In the genomic region with DNA sequence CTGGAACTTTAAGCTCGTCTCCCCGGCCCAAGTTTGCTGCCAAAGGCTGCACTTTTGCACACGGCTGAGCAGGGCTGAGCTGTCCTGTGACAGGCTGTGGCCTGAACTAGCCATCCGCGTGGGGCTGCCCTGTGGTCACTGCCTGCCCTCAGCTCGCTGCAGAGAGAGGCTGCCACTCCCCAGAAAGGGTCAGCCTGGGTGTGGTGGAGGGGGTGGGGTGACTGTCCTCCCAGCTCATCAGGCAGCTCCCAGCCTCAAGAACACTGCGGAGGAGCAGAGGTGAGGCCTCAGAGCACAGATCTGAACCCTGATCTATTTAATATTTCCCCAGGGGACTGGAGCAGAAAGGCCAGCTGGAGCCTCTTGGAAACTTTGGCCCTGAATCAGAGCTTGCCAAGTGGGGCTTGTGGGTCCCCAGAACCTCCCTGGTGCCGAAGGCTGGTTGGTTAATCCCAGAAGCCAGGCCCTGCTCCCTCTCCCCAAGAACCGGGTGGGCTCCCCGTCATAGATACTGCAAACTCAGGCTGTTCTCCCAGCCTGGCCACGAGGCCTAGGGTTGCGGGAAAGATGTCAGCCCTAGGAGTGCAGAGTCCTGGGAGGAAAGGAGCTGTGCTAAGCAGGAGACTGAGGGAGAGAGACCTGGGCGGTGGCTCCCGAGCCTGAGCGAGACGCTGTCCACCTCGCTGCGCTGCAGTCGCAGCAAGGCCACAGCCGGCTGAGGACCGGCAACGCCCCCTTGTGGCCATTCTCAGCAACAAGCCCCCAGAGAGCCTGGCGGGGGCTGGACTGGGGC, we compare ENCODE assay signal across 1 cellular context.
TF ChIP-seq lines count a peak whose summit lies in the region.

No MANE protein-coding gene starts in this region.

TF ChIP-seq in K562, 482 proteins besides CTCF, POLR2A, EP300 and RAD21 (continued from another document and continues in another):
- TF ChIP-seq, protein P1, sequence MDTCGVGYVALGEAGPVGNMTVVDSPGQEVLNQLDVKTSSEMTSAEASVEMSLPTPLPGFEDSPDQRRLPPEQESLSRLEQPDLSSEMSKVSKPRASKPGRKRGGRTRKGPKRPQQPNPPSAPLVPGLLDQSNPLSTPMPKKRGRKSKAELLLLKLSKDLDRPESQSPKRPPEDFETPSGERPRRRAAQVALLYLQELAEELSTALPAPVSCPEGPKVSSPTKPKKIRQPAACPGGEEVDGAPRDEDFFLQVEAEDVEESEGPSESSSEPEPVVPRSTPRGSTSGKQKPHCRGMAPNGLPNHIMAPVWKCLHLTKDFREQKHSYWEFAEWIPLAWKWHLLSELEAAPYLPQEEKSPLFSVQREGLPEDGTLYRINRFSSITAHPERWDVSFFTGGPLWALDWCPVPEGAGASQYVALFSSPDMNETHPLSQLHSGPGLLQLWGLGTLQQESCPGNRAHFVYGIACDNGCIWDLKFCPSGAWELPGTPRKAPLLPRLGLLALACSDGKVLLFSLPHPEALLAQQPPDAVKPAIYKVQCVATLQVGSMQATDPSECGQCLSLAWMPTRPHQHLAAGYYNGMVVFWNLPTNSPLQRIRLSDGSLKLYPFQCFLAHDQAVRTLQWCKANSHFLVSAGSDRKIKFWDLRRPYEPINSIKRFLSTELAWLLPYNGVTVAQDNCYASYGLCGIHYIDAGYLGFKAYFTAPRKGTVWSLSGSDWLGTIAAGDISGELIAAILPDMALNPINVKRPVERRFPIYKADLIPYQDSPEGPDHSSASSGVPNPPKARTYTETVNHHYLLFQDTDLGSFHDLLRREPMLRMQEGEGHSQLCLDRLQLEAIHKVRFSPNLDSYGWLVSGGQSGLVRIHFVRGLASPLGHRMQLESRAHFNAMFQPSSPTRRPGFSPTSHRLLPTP (IDR thresholded peaks at IDR 0.05; ENCODE audit: borderline replicate concordance, extremely low read depth, insufficient read length): no peak
- TF ChIP-seq ZNF76 (CRISPR knock-in tag; IDR thresholded peaks at IDR 0.05; ENCODE audit: borderline replicate concordance) (peak; percentile 58; the same call in 1 of the 2 replicates), ZNF644 (tag; IDR thresholded peaks at IDR 0.05; ENCODE audit: low read depth) (peak; percentile 36; the same call in 1 of the 2 replicates), ATF7 (IDR thresholded peaks at IDR 0.05) (0 out of 2 replicates have a peak, but pooled peaks have one; percentile 25), ZNF24 (IDR thresholded peaks at IDR 0.05) (peak; percentile 55; the same call in 1 of the 2 replicates), BDP1 (IDR thresholded peaks at IDR 0.05; ENCODE audit: insufficient read depth, insufficient read length) (no peak), NRF1 (conservative IDR thresholded peaks at IDR 0.05 in 1 of 2, IDR thresholded peaks at IDR 0.05 in 1 of 2) (peak in 1 of 2 experiments; percentile 47; a peak in 2 of 4 replicates), DMBX1 (CRISPR knock-in tag; IDR thresholded peaks at IDR 0.05; ENCODE audit: borderline replicate concordance) (peak; percentile 33; the same call in 1 of the 2 replicates), MEF2D (tag; conservative IDR thresholded peaks at IDR 0.05; ENCODE audit: low read depth) (0 out of 2 replicates have a peak, but pooled peaks have one; percentile 19), NBN (IDR thresholded peaks at IDR 0.05; ENCODE audit: low read depth) (0 out of 2 replicates have a peak, but pooled peaks have one; percentile 32), ASH1L (IDR thresholded peaks at IDR 0.05; ENCODE audit: borderline replicate concordance, low read depth, partially characterized antibody) (no peak), SOX6 (IDR thresholded peaks at IDR 0.05) (0 out of 2 replicates have a peak, but pooled peaks have one; percentile 13), MTF1 (CRISPR knock-in tag; IDR thresholded peaks at IDR 0.05; ENCODE audit: borderline replicate concordance) (peak; percentile 70; the same call in 1 of the 2 replicates), NCOA1 (IDR thresholded peaks at IDR 0.05; ENCODE audit: low read depth) (no peak), TEAD4 (IDR thresholded peaks at IDR 0.05; ENCODE audit: low read length) (0 out of 2 replicates have a peak, but pooled peaks have one; percentile 7), TEAD4 (CRISPR knock-in tag; IDR thresholded peaks at IDR 0.05; ENCODE audit: borderline replicate concordance) (no peak), NR3C1 (CRISPR knock-in tag; IDR thresholded peaks at IDR 0.05) (0 out of 2 replicates have a peak, but pooled peaks have one; percentile 70), MTA3 (IDR thresholded peaks at IDR 0.05; ENCODE audit: borderline replicate concordance) (peak; percentile 34; the same call in 1 of the 2 replicates), OTX1 (CRISPR knock-in tag; IDR thresholded peaks at IDR 0.05) (peak; percentile 56; the same call in 1 of the 2 replicates), EGR1 (conservative IDR thresholded peaks at IDR 0.05) (peak; percentile 37), EP400 (IDR thresholded peaks at IDR 0.05) (peak; percentile 25; the same call in 1 of the 2 replicates), ZNF384 (IDR thresholded peaks at IDR 0.05; ENCODE audit: low read depth, low read length) (peak; percentile 59), JUNB (CRISPR knock-in tag; conservative IDR thresholded peaks at IDR 0.05) (no peak), ZNF764 (CRISPR knock-in tag; IDR thresholded peaks at IDR 0.05; ENCODE audit: low read depth) (peak; percentile 23; the same call in 1 of the 2 replicates), POLR2G (IDR thresholded peaks at IDR 0.05; ENCODE audit: low read depth, low read length) (peak; percentile 44; the same call in 1 of the 2 replicates), SIN3A (IDR thresholded peaks at IDR 0.05; ENCODE audit: borderline replicate concordance in 2 of 2, control insufficient read depth in 1 of 2, low read depth in 2 of 2, low read length in 2 of 2) (no peak), MAFK (IDR thresholded peaks at IDR 0.05; ENCODE audit: low read length) (0 out of 2 replicates have a peak, but pooled peaks have one; percentile 13), ARID1B (IDR thresholded peaks at IDR 0.05) (peak; percentile 17; the same call in 1 of the 2 replicates), TARDBP (IDR thresholded peaks at IDR 0.05) (peak; percentile 81; the same call in 1 of the 2 replicates), PTBP1 (IDR thresholded peaks at IDR 0.05; ENCODE audit: low read depth, low read length) (no peak), ZFP36 (IDR thresholded peaks at IDR 0.05; ENCODE audit: low read depth, low read length, partially characterized antibody) (peak; percentile 35), ZNF41 (CRISPR knock-in tag; conservative IDR thresholded peaks at IDR 0.05) (no peak; the same call in 1 of the 2 replicates), STAG1 (CRISPR knock-in tag; IDR thresholded peaks at IDR 0.05; ENCODE audit: borderline replicate concordance) (peak; percentile 97), SRSF7 (optimal IDR thresholded peaks at IDR 0.05; ENCODE audit: low read depth, low read length) (no peak), ZBTB17 (CRISPR knock-in tag; IDR thresholded peaks at IDR 0.05) (peak; percentile 66; the same call in 1 of the 2 replicates), ZKSCAN1 (IDR thresholded peaks at IDR 0.05; ENCODE audit: low read depth, low read length) (peak; percentile 68; the same call in 1 of the 2 replicates), ATF1 (CRISPR knock-in tag; IDR thresholded peaks at IDR 0.05) (no peak), ATF1 (tag; IDR thresholded peaks at IDR 0.05) (peak; percentile 43; the same call in 1 of the 2 replicates), ZKSCAN8 (CRISPR knock-in tag; IDR thresholded peaks at IDR 0.05) (0 out of 2 replicates have a peak, but pooled peaks have one; percentile 18)
- TF ChIP-seq, protein P2, sequence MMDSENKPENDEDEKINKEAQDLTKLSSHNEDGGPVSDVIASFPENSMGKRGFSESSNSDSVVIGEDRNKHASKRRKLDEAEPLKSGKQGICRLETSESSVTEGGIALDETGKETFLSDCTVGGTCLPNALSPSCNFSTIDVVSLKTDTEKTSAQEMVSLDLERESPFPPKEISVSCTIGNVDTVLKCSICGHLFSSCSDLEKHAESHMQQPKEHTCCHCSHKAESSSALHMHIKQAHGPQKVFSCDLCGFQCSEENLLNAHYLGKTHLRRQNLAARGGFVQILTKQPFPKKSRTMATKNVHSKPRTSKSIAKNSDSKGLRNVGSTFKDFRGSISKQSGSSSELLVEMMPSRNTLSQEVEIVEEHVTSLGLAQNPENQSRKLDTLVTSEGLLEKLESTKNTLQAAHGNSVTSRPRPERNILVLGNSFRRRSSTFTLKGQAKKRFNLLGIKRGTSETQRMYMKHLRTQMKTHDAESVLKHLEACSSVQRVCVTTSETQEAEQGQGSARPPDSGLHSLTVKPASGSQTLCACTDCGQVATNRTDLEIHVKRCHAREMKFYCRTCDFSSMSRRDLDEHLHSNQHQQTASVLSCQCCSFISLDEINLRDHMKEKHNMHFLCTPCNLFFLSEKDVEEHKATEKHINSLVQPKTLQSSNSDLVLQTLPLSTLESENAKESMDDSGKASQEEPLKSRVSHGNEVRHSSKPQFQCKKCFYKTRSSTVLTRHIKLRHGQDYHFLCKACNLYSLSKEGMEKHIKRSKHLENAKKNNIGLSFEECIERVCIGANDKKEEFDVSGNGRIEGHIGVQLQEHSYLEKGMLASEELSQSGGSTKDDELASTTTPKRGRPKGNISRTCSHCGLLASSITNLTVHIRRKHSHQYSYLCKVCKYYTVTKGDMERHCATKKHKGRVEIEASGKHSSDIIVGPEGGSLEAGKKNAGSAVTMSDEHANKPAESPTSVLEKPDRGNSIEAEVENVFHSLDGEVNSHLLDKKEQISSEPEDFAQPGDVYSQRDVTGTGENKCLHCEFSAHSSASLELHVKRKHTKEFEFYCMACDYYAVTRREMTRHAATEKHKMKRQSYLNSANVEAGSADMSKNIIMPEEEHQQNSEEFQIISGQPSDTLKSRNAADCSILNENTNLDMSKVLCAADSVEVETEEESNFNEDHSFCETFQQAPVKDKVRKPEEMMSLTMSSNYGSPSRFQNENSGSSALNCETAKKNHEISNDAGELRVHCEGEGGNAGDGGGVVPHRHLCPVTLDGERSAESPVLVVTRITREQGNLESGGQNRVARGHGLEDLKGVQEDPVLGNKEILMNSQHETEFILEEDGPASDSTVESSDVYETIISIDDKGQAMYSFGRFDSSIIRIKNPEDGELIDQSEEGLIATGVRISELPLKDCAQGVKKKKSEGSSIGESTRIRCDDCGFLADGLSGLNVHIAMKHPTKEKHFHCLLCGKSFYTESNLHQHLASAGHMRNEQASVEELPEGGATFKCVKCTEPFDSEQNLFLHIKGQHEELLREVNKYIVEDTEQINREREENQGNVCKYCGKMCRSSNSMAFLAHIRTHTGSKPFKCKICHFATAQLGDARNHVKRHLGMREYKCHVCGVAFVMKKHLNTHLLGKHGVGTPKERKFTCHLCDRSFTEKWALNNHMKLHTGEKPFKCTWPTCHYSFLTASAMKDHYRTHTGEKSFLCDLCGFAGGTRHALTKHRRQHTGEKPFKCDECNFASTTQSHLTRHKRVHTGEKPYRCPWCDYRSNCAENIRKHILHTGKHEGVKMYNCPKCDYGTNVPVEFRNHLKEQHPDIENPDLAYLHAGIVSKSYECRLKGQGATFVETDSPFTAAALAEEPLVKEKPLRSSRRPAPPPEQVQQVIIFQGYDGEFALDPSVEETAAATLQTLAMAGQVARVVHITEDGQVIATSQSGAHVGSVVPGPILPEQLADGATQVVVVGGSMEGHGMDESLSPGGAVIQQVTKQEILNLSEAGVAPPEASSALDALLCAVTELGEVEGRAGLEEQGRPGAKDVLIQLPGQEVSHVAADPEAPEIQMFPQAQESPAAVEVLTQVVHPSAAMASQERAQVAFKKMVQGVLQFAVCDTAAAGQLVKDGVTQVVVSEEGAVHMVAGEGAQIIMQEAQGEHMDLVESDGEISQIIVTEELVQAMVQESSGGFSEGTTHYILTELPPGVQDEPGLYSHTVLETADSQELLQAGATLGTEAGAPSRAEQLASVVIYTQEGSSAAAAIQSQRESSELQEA (IDR thresholded peaks at IDR 0.05; ENCODE audit: low read depth): no peak
- TF ChIP-seq, protein P3, sequence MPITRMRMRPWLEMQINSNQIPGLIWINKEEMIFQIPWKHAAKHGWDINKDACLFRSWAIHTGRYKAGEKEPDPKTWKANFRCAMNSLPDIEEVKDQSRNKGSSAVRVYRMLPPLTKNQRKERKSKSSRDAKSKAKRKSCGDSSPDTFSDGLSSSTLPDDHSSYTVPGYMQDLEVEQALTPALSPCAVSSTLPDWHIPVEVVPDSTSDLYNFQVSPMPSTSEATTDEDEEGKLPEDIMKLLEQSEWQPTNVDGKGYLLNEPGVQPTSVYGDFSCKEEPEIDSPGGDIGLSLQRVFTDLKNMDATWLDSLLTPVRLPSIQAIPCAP (CRISPR knock-in tag; IDR thresholded peaks at IDR 0.05; ENCODE audit: borderline replicate concordance): no peak
- TF ChIP-seq, protein P4, sequence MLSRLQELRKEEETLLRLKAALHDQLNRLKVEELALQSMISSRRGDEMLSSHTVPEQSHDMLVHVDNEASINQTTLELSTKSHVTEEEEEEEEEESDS (CRISPR knock-in tag; IDR thresholded peaks at IDR 0.05): no peak
- TF ChIP-seq, protein P5, sequence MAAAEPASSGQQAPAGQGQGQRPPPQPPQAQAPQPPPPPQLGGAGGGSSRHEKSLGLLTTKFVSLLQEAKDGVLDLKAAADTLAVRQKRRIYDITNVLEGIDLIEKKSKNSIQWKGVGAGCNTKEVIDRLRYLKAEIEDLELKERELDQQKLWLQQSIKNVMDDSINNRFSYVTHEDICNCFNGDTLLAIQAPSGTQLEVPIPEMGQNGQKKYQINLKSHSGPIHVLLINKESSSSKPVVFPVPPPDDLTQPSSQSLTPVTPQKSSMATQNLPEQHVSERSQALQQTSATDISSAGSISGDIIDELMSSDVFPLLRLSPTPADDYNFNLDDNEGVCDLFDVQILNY (CRISPR knock-in tag; IDR thresholded peaks at IDR 0.05): peak; percentile 35; the same call in 1 of the 2 replicates
- TF ChIP-seq, protein P6, sequence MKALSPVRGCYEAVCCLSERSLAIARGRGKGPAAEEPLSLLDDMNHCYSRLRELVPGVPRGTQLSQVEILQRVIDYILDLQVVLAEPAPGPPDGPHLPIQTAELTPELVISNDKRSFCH (CRISPR knock-in tag; IDR thresholded peaks at IDR 0.05): no peak
- TF ChIP-seq, protein P6 (tag; IDR thresholded peaks at IDR 0.05): peak; percentile 52; the same call in 1 of the 2 replicates
- TF ChIP-seq, protein P7, sequence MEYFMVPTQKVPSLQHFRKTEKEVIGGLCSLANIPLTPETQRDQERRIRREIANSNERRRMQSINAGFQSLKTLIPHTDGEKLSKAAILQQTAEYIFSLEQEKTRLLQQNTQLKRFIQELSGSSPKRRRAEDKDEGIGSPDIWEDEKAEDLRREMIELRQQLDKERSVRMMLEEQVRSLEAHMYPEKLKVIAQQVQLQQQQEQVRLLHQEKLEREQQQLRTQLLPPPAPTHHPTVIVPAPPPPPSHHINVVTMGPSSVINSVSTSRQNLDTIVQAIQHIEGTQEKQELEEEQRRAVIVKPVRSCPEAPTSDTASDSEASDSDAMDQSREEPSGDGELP (CRISPR knock-in tag; IDR thresholded peaks at IDR 0.05; ENCODE audit: borderline replicate concordance): peak; percentile 83; the same call in 1 of the 2 replicates
- TF ChIP-seq, protein P8, sequence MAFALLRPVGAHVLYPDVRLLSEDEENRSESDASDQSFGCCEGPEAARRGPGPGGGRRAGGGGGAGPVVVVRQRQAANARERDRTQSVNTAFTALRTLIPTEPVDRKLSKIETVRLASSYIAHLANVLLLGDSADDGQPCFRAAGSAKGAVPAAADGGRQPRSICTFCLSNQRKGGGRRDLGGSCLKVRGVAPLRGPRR (CRISPR knock-in tag; IDR thresholded peaks at IDR 0.05): no peak
